In genomic region chr3:189563841-189564563, GRCh38 we compare ENCODE assay signal across 9 cellular contexts.
DNase-seq lines count a peak whose midpoint lies in the region; ATAC-seq and TF ChIP-seq lines count a peak whose summit lies in the region.
"Had no signal": no experiment of that assay in that cellular context is flagged by ENCODE, and none has a peak within 500 bp of the region (broad histone marks: within the 10 kb centered on the region; RNA-seq: fewer than 3 reads in every experiment).

No MANE protein-coding gene starts in this region.

- H3K9me3 ChIP-seq in osteoblast (ENCODE audit: low read depth, low read length), result no peaks in the 10 kb centered on the region

- intact Hi-C loops in posterior vena cava (cut with DNase I), result no loop called here

- H3K4me3 ChIP-seq in osteoblast (ENCODE audit: insufficient read depth, low read length), result no peak overlapping the region

- H3K4me1 Mint-ChIP-seq in activated CD4-positive, alpha-beta memory T cell treated with anti-CD3 and anti-CD28 coated beads, Interleukin-2, amount 10 ng/mL, durations not matched to agents 7 days and 5 days, result peaks cover 18% of the 10 kb centered on the region

- H3K4me2 ChIP-seq in osteoblast (ENCODE audit: insufficient read depth, low read length), result peak overlapping the region; percentile 71

- H3K4me3 Mint-ChIP-seq in activated CD4-positive, alpha-beta memory T cell treated with anti-CD3 and anti-CD28 coated beads, Interleukin-2, amount 10 ng/mL, durations not matched to agents 7 days and 5 days, result no peak overlapping the region

- H3K27me3 Mint-ChIP-seq in activated CD4-positive, alpha-beta memory T cell treated with anti-CD3 and anti-CD28 coated beads, Interleukin-2, amount 10 ng/mL, durations not matched to agents 7 days and 5 days, result no peaks in the 10 kb centered on the region
- H3K27me3 Mint-ChIP-seq: IgD-negative memory B cell had no signal

- H3K27me3 ChIP-seq in osteoblast (ENCODE audit: insufficient read depth, low read length), result no peaks in the 10 kb centered on the region

- no peaks in the 10 kb centered on the region for H3K36me3 ChIP-seq in osteoblast (ENCODE audit: insufficient read depth, low read length)

- H3K27ac ChIP-seq in osteoblast (ENCODE audit: low read depth, low read length), result peak overlapping the region; percentile 10

- no peaks in the 10 kb centered on the region for H3K36me3 Mint-ChIP-seq in activated CD4-positive, alpha-beta memory T cell treated with anti-CD3 and anti-CD28 coated beads, Interleukin-2, amount 10 ng/mL, durations not matched to agents 7 days and 5 days (ENCODE audit: low read depth)
- H3K36me3 Mint-ChIP-seq: IgD-negative memory B cell had no signal

- H3K27ac Mint-ChIP-seq in activated CD4-positive, alpha-beta memory T cell treated with anti-CD3 and anti-CD28 coated beads, Interleukin-2, amount 10 ng/mL, durations not matched to agents 7 days and 5 days, result peak overlapping the region; percentile 1
- H3K27ac Mint-ChIP-seq: IgD-negative memory B cell had no signal

- DNase-seq in GM04503 (ENCODE audit: low read depth) (peak; percentile 83), osteoblast (ENCODE audit: insufficient read length, low spot score, missing footprints) (peak; percentile 34), NCI-H774 (lab: John Stamatoyannopoulos, UW) (no peak), DMS153 (lab: John Stamatoyannopoulos, UW) (no peak), posterior vena cava (ENCODE audit: low spot score) (no peak)
- peak; percentile 71 for DNase-seq in activated CD4-positive, alpha-beta memory T cell treated with anti-CD3 and anti-CD28 coated beads, Interleukin-2, amount 10 ng/mL, durations not matched to agents 7 days and 5 days

- no peaks in the 10 kb centered on the region for H3K79me2 ChIP-seq in osteoblast (ENCODE audit: insufficient read depth, low read length)

- POLR2A ChIA-PET in activated CD4-positive, alpha-beta memory T cell treated with anti-CD3 and anti-CD28 coated beads, Interleukin-2, amount 10 ng/mL, durations not matched to agents 7 days and 5 days (lab: Charles Lee), result no interaction called here

- H2AFZ ChIP-seq in osteoblast (ENCODE audit: low read length), result peak overlapping the region; percentile 35

- TF ChIP-seq CTCF in osteoblast (IDR thresholded peaks at IDR 0.05; ENCODE audit: extremely low read depth, low read depth, low read length), result no peak

- H4K20me1 ChIP-seq in osteoblast (ENCODE audit: insufficient read depth, low read length), result no peaks in the 10 kb centered on the region

- CTCF ChIA-PET in activated CD4-positive, alpha-beta memory T cell treated with anti-CD3 and anti-CD28 coated beads, Interleukin-2, amount 10 ng/mL, durations not matched to agents 7 days and 5 days (lab: Charles Lee), result no interaction called here

- peak; percentile 77 for ATAC-seq in GM21360 (IDR thresholded peaks at IDR 0.05; ENCODE audit: unreplicated experiment)
- ATAC-seq in HG03469 (IDR thresholded peaks at IDR 0.05; ENCODE audit: unreplicated experiment), result peak; percentile 75

- peaks cover 11% of the 10 kb centered on the region for H3K4me1 ChIP-seq in osteoblast (ENCODE audit: insufficient read depth, low read length)

- no peaks in the 10 kb centered on the region for H3K9me3 Mint-ChIP-seq in activated CD4-positive, alpha-beta memory T cell treated with anti-CD3 and anti-CD28 coated beads, Interleukin-2, amount 10 ng/mL, durations not matched to agents 7 days and 5 days
- H3K9me3 Mint-ChIP-seq: IgD-negative memory B cell had no signal

Comparison
In these comparisons a context has a peak if more than half of its experiments do, and no peak if none do; other contexts are left out.
1. DNase-seq: peak in GM04503 (single experiment), activated CD4-positive, alpha-beta memory T cell treated with anti-CD3 and anti-CD28 coated beads, Interleukin-2, amount 10 ng/mL, durations not matched to agents 7 days and 5 days (single experiment) and osteoblast (single experiment); none in NCI-H774 (single experiment), DMS153 (single experiment) and posterior vena cava (single experiment).